In the genomic region with DNA sequence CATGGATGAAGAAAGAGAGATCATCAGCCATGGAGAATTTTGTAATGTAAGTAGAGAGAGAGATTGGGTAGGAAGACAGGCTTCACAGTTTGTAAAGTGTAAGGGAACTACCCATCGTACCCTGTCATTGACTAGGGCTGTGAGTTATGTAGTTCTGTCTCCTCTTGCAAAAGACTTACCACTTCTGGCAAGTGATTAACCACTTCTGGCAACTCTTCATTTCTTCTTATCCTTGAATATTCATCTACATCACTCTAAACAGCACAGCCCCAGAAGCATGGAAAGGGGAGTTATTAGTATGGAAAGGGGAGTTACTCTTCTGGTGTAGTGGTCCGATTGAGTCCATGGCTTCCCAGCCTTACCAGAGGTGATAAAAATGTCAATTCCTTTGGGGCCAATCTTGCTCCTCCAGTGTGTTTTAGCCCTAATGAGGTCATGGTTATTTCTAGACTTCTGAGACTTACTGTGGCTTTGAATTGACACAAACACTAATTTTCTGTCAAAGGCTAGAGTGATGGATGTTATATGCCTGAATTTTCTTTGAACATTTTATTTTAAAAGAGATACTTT, we compare ENCODE assay signal across 9 cellular contexts. TPM values are rescaled to one million over a fixed set of nuclear protein-coding genes. Genes with fewer than 3 reads are reported as not detected.
A peak's percentile ranks its signal among the peaks of the same experiment; 100 is the strongest.
DNase-seq lines count a peak whose midpoint lies in the region; ATAC-seq and TF ChIP-seq lines count a peak whose summit lies in the region.
"Had no signal": no experiment of that assay in that cellular context is flagged by ENCODE, and none has a peak within 500 bp of the region (broad histone marks: within the 10 kb centered on the region; RNA-seq: fewer than 3 reads in every experiment).

No MANE protein-coding gene starts in this region.

- H3K9me2 ChIP-seq in PC-9 (ENCODE audit: insufficient read depth): no peaks in the 10 kb centered on the region; the same call in 1 of the 2 replicates

- H3K4me3 ChIP-seq in cardiac fibroblast (replicated peaks in 1 of 2; ENCODE audit: low read depth in 2 of 2, low read length in 2 of 2): no peak overlapping the region
- H3K4me3 ChIP-seq in psoas muscle: no peak overlapping the region
- no peak overlapping the region for H3K4me3 ChIP-seq in Peyer's patch
- no peak overlapping the region for H3K4me3 ChIP-seq in PC-9

- no peaks in the 10 kb centered on the region for H3K79me2 ChIP-seq in PC-9 (ENCODE audit: low read depth)

- H3K9me3 ChIP-seq in psoas muscle (no peaks in the 10 kb centered on the region), Peyer's patch (no peaks in the 10 kb centered on the region), PC-9 (ENCODE audit: insufficient read depth, low read depth) (no peaks in the 10 kb centered on the region)

- no peaks in the 10 kb centered on the region for H3F3A ChIP-seq in PC-9 (ENCODE audit: insufficient read depth, low read depth)

- H4K20me1 ChIP-seq in PC-9 (ENCODE audit: insufficient read depth): no peaks in the 10 kb centered on the region

- intact Hi-C loops in psoas muscle (cut with DNase I): no loop called here
- intact Hi-C loops in PC-9 (cut with micrococcal nuclease; ENCODE audit: unreplicated experiment): no loop called here

- peak; percentile 3 to 11 for ATAC-seq in activated CD4-positive, CD25-positive, alpha-beta regulatory T cell treated with anti-CD3 and anti-CD28 coated beads, Interleukin-2, amount 50 U/mL, for 24 hours
- ATAC-seq in HG02610 (IDR thresholded peaks at IDR 0.05; ENCODE audit: unreplicated experiment): peak; percentile 33
- ATAC-seq in psoas muscle: peak; percentile 52 to 73 (median 66)

- no peak for TF ChIP-seq POLR2A in Peyer's patch (IDR thresholded peaks at IDR 0.05)

- no TSS peak for BruUV-seq in PC-9 (replicated peaks; lab: Mats Ljungman, UMichigan)

- CTCF ChIA-PET in PC-9 (lab: Charles Lee): no interaction called here

- POLR2A ChIA-PET in PC-9 (lab: Charles Lee; ENCODE audit: unreplicated experiment): no interaction called here

- no peak for DNase-seq in activated CD4-positive, CD25-positive, alpha-beta regulatory T cell (lab: John Stamatoyannopoulos, UW)
- peak; percentile 40 to 69 for DNase-seq in cardiac fibroblast (ENCODE audit: low read depth in 2 of 2)
- no peak for DNase-seq in psoas muscle
- DNase-seq in Peyer's patch: no peak
- no peak for DNase-seq in PC-9
- no peak for DNase-seq in globus pallidus (ENCODE audit: low spot score)
- DNase-seq: activated CD4-positive, CD25-positive, alpha-beta regulatory T cell treated with anti-CD3 and anti-CD28 coated beads, Interleukin-2, amount 50 U/mL, for 72 hours had no signal

- peaks cover 4% of the 10 kb centered on the region for H3K4me1 ChIP-seq in psoas muscle
- no peaks in the 10 kb centered on the region for H3K4me1 ChIP-seq in Peyer's patch
- H3K4me1 ChIP-seq in PC-9 (replicated peaks; ENCODE audit: insufficient read depth): no peaks in the 10 kb centered on the region

- TF ChIP-seq CTCF in cardiac fibroblast (IDR thresholded peaks at IDR 0.05; ENCODE audit: low read depth, low read length) (no peak), psoas muscle (IDR thresholded peaks at IDR 0.05) (no peak), Peyer's patch (IDR thresholded peaks at IDR 0.05) (no peak), PC-9 (conservative IDR thresholded peaks at IDR 0.05) (no peak)

- no peak overlapping the region for H3K4me2 ChIP-seq in PC-9

- H3K36me3 ChIP-seq in psoas muscle (ENCODE audit: insufficient read depth in 1 of 2, low read depth in 1 of 2): peaks cover 0 to 68% of the 10 kb centered on the region in 2 donors
- peaks cover 0 to 44% (median 0%) of the 10 kb centered on the region in 3 donors for H3K36me3 ChIP-seq in Peyer's patch
- H3K36me3 ChIP-seq in PC-9 (ENCODE audit: low read depth): no peaks in the 10 kb centered on the region

- no peak overlapping the region for H2AFZ ChIP-seq in PC-9

- WGBS in psoas muscle, 3 donors: 53 to 60% (median 54%) methylated on average over 2 of the region's 2 CpGs

- H3K27me3 ChIP-seq in psoas muscle (ENCODE audit: insufficient read depth in 3 of 3, low read length in 2 of 3) (no peaks in the 10 kb centered on the region), Peyer's patch (no peaks in the 10 kb centered on the region), PC-9 (ENCODE audit: insufficient read depth, low read depth) (no peaks in the 10 kb centered on the region)

- H3K27ac ChIP-seq in psoas muscle (peak overlapping the region; percentile 10), Peyer's patch (no peak overlapping the region), PC-9 (no peak overlapping the region)

RNA-seq across cellular contexts. Expression of a gene that starts 52.0 kb away (rescaled TPM):
- total RNA-seq in psoas muscle (10 to 100 TPM; 26.1 to 49.0 (median 39.7) TPM), Peyer's patch (100 to 1,000 TPM in 1 of 4 donors, 10 to 100 TPM in 3; 46.5 to 108 (median 67.2) TPM), PC-9 (2021) (28.0 and 32.5 TPM in 2 replicates)
- 10 to 100 TPM; 14.2 to 36.9 (median 19.0) TPM for polyA plus RNA-seq in psoas muscle

Comparison
In these comparisons a context has a peak if more than half of its experiments do, and no peak if none do; other contexts are left out.
1. ATAC-seq: peak in every context shown above with its lines; median percentile 66 in psoas muscle; 33 in HG02610; 7 in activated CD4-positive, CD25-positive, alpha-beta regulatory T cell treated with anti-CD3 and anti-CD28 coated beads, Interleukin-2, amount 50 U/mL, for 24 hours.
2. DNase-seq: peak in cardiac fibroblast (2 of 2); none in activated CD4-positive, CD25-positive, alpha-beta regulatory T cell (0 of 4), psoas muscle (0 of 2), Peyer's patch (0 of 3), PC-9 (0 of 2) and globus pallidus (single experiment).